Comparison of ENCODE assay signal across 22 cellular contexts in genomic region chr1:25163986-25164385, GRCh38.
DNase-seq lines count a peak whose midpoint lies in the region; ATAC-seq, FAIRE-seq and TF ChIP-seq lines count a peak whose summit lies in the region.
"Had no signal": no experiment of that assay in that cellular context is flagged by ENCODE, and none has a peak within 500 bp of the region (broad histone marks: within the 10 kb centered on the region; RNA-seq: fewer than 3 reads in every experiment).

No MANE protein-coding gene starts in this region.

- H2AFZ ChIP-seq in HepG2 (ENCODE audit: low read length) = no peak overlapping the region

- H3K27me3 ChIP-seq in HepG2 (ENCODE audit: control insufficient read depth in 1 of 2, insufficient read depth in 2 of 2, low read length in 2 of 2) (no peaks in the 10 kb centered on the region), right lobe of liver (no peaks in the 10 kb centered on the region)

- H3K4me1 Mint-ChIP-seq in osteocyte (ENCODE audit: unreplicated experiment) = peaks cover 6% of the 10 kb centered on the region
- H3K4me1 Mint-ChIP-seq in effector memory CD8-positive, alpha-beta T cell (ENCODE audit: low read depth in 2 of 2) = no peaks in the 10 kb centered on the region
- H3K4me1 Mint-ChIP-seq: B cell had no signal

- no CpG with 5 or more reads among the region's 2 CpGs for WGBS in HepG2 (ENCODE audit: low lambda C conversion rate)
- WGBS in right lobe of liver (ENCODE audit: insufficient coverage, low coverage, low lambda C conversion rate, missing lambda C conversion rate) = no CpG with 5 or more reads among the region's 2 CpGs

- no peak for TF ChIP-seq POLR2A in HepG2 (IDR thresholded peaks at IDR 0.05; ENCODE audit: insufficient read depth in 1 of 2, low read depth in 2 of 2, low read length in 2 of 2)
- TF ChIP-seq POLR2A in right lobe of liver (IDR thresholded peaks at IDR 0.05) = no peak

- H3K27me3 Mint-ChIP-seq in osteocyte (ENCODE audit: unreplicated experiment) = peaks cover 61% of the 10 kb centered on the region
- H3K27me3 Mint-ChIP-seq in effector memory CD8-positive, alpha-beta T cell = peaks cover under 1 to 25% of the 10 kb centered on the region in 2 donors

- H3K27ac Mint-ChIP-seq in osteocyte (ENCODE audit: unreplicated experiment) = no peak overlapping the region
- H3K27ac Mint-ChIP-seq in effector memory CD8-positive, alpha-beta T cell = no peak overlapping the region
- H3K27ac Mint-ChIP-seq: B cell; CD4-positive, alpha-beta T cell; CD8-positive, alpha-beta T cell had no signal

- H3K36me3 ChIP-seq in HepG2 (replicated peaks in 1 of 2; ENCODE audit: control insufficient read depth in 1 of 2, insufficient read depth in 2 of 2, low read length in 2 of 2) (no peaks in the 10 kb centered on the region), right lobe of liver (no peaks in the 10 kb centered on the region)
- H3K36me3 ChIP-seq: BLaER1 treated with 17β-estradiol and CSF1 and Interleukin-3, amounts not matched to agents 10 nM and 100 nM had no signal

- no TSS peak for BruUV-seq in HepG2 (replicated peaks; lab: Mats Ljungman, UMichigan)

- no peak overlapping the region for H3K27ac ChIP-seq in HepG2 (ENCODE audit: extremely low read length, insufficient read depth, low read length)
- H3K27ac ChIP-seq in right lobe of liver = no peak overlapping the region
- H3K27ac ChIP-seq: 22Rv1; A549; BLaER1 treated with 17β-estradiol and CSF1 and Interleukin-3, amounts not matched to agents 10 nM and 100 nM; C4-2B had no signal

- TF ChIP-seq RAD21 in HepG2 (CRISPR knock-in tag; IDR thresholded peaks at IDR 0.05) = no peak

- no peaks in the 10 kb centered on the region for H3K36me3 Mint-ChIP-seq in osteocyte (ENCODE audit: unreplicated experiment)
- no peaks in the 10 kb centered on the region for H3K36me3 Mint-ChIP-seq in effector memory CD8-positive, alpha-beta T cell (ENCODE audit: insufficient read depth)
- H3K36me3 Mint-ChIP-seq: CD8-positive, alpha-beta T cell had no signal

- H3K4me3 ChIP-seq in HepG2 (replicated peaks in 1 of 3; ENCODE audit: insufficient read depth in 1 of 3, low read depth in 2 of 3, low read length in 3 of 3) (no peak overlapping the region), right lobe of liver (no peak overlapping the region)
- H3K4me3 ChIP-seq: A549; BLaER1 treated with 17β-estradiol and CSF1 and Interleukin-3, amounts not matched to agents 10 nM and 100 nM had no signal

- H3K9me3 Mint-ChIP-seq in osteocyte (ENCODE audit: unreplicated experiment) = peaks cover 5% of the 10 kb centered on the region
- no peaks in the 10 kb centered on the region for H3K9me3 Mint-ChIP-seq in effector memory CD8-positive, alpha-beta T cell
- H3K9me3 Mint-ChIP-seq: CD8-positive, alpha-beta T cell had no signal

- H3K9me3 ChIP-seq in HepG2 (ENCODE audit: low read length) (no peaks in the 10 kb centered on the region), right lobe of liver (no peaks in the 10 kb centered on the region)
- H3K9me3 ChIP-seq: Caco-2 had no signal

- CTCF ChIA-PET in HepG2 (lab: Yijun Ruan, JAX; ENCODE audit: low intra/inter-chr PET ratio, low total read pairs) = no interaction called here

- in situ Hi-C loops in HepG2 (cut with HindIII; ENCODE audit: extremely low pct_ligation_motif_present, low pct_unique_long_range_greater_than_20kb) = no loop called here

- TF ChIP-seq EP300 in HepG2 (IDR thresholded peaks at IDR 0.05; ENCODE audit: low read depth in 2 of 2, low read length in 2 of 2) (no peak), HepG2 (CRISPR knock-in tag; IDR thresholded peaks at IDR 0.05; ENCODE audit: borderline replicate concordance) (no peak)

- FAIRE-seq in HepG2 (lab: Jason Lieb, UNC) = no peak
- FAIRE-seq: A549, D721Med, G401.6, GM12891, GM19239 had no signal

- no peak for TF ChIP-seq CTCF in HepG2 (CRISPR knock-in tag; IDR thresholded peaks at IDR 0.05)
- no peak for TF ChIP-seq CTCF in right lobe of liver (IDR thresholded peaks at IDR 0.05)
- TF ChIP-seq CTCF in osteocyte (IDR thresholded peaks at IDR 0.05) = no peak

- no peaks in the 10 kb centered on the region for H4K20me1 ChIP-seq in HepG2 (ENCODE audit: insufficient read depth, low read length)

- no peak overlapping the region for H3K4me2 ChIP-seq in HepG2 (ENCODE audit: low read depth, low read length)
- H3K4me2 ChIP-seq: A549; BLaER1 treated with 17β-estradiol and CSF1 and Interleukin-3, amounts not matched to agents 10 nM and 100 nM had no signal

- no peak for ATAC-seq in HepG2
- no peak for ATAC-seq in right lobe of liver
- ATAC-seq in effector memory CD8-positive, alpha-beta T cell (replicated peaks) = no peak
- ATAC-seq: A549; CD8-positive, alpha-beta T cell had no signal

- H3K9ac ChIP-seq in HepG2 (ENCODE audit: insufficient read depth, low read depth, low read length) = no peak overlapping the region
- H3K9ac ChIP-seq: BLaER1 treated with 17β-estradiol and CSF1 and Interleukin-3, amounts not matched to agents 10 nM and 100 nM had no signal

- H3K4me1 ChIP-seq in HepG2 (ENCODE audit: insufficient read depth, low read length) = peaks cover 42% of the 10 kb centered on the region
- peaks cover 0 to 16% (median 4%) of the 10 kb centered on the region in 4 donors for H3K4me1 ChIP-seq in right lobe of liver

- H3K79me2 ChIP-seq in HepG2 (ENCODE audit: insufficient read depth, low read length) = no peaks in the 10 kb centered on the region

- POLR2A ChIA-PET in HepG2 (lab: Yijun Ruan, JAX) = interaction anchor here (1.5 kb wide), 1 partner anchor 76 kb away, joined by 3 read pairs; no protein-coding TSS in a partner anchor

- no peak overlapping the region for H3K4me3 Mint-ChIP-seq in osteocyte (ENCODE audit: unreplicated experiment)
- no peak overlapping the region for H3K4me3 Mint-ChIP-seq in effector memory CD8-positive, alpha-beta T cell
- H3K4me3 Mint-ChIP-seq: B cell; CD4-positive, alpha-beta T cell; CD8-positive, alpha-beta T cell had no signal

- no peak for DNase-seq in HepG2 (ENCODE audit: low spot score)
- DNase-seq in right lobe of liver = no peak
- peak; percentile 1 for DNase-seq in iPS-NIHi11 (ENCODE audit: low spot score)
- DNase-seq in osteocyte (ENCODE audit: extremely low spot score, unreplicated experiment) = peak; percentile 60
- no peak for DNase-seq in AG08396 (ENCODE audit: low spot score)
- no peak for DNase-seq in effector memory CD8-positive, alpha-beta T cell
- DNase-seq: AML-193; Caco-2; Calu3; CD4-positive, alpha-beta T cell; CD8-positive, alpha-beta T cell; DMS79 treated with DMSO at 0.1 percent for 48 hours; GF-D8 had no signal

- intact Hi-C loops in HepG2 (cut with micrococcal nuclease; ENCODE audit: unreplicated experiment) = no loop called here
- intact Hi-C loops in right lobe of liver (cut with DNase I) = no loop called here

TF ChIP-seq in HepG2, 621 proteins besides CTCF, POLR2A, EP300 and RAD21:
- TF ChIP-seq, protein P1, sequence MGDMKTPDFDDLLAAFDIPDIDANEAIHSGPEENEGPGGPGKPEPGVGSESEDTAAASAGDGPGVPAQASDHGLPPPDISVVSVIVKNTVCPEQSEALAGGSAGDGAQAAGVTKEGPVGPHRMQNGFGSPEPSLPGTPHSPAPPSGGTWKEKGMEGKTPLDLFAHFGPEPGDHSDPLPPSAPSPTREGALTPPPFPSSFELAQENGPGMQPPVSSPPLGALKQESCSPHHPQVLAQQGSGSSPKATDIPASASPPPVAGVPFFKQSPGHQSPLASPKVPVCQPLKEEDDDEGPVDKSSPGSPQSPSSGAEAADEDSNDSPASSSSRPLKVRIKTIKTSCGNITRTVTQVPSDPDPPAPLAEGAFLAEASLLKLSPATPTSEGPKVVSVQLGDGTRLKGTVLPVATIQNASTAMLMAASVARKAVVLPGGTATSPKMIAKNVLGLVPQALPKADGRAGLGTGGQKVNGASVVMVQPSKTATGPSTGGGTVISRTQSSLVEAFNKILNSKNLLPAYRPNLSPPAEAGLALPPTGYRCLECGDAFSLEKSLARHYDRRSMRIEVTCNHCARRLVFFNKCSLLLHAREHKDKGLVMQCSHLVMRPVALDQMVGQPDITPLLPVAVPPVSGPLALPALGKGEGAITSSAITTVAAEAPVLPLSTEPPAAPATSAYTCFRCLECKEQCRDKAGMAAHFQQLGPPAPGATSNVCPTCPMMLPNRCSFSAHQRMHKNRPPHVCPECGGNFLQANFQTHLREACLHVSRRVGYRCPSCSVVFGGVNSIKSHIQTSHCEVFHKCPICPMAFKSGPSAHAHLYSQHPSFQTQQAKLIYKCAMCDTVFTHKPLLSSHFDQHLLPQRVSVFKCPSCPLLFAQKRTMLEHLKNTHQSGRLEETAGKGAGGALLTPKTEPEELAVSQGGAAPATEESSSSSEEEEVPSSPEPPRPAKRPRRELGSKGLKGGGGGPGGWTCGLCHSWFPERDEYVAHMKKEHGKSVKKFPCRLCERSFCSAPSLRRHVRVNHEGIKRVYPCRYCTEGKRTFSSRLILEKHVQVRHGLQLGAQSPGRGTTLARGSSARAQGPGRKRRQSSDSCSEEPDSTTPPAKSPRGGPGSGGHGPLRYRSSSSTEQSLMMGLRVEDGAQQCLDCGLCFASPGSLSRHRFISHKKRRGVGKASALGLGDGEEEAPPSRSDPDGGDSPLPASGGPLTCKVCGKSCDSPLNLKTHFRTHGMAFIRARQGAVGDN (CRISPR knock-in tag; IDR thresholded peaks at IDR 0.05) = 0 out of 2 replicates have a peak, but pooled peaks have one; percentile 17
- TF ChIP-seq ARNTL (CRISPR knock-in tag; IDR thresholded peaks at IDR 0.05) (no peak), RNF2 (conservative IDR thresholded peaks at IDR 0.05; ENCODE audit: low read depth) (no peak), MNT (IDR thresholded peaks at IDR 0.05) (no peak), FIP1L1 (IDR thresholded peaks at IDR 0.05; ENCODE audit: borderline replicate concordance, insufficient read depth, low read depth, low read length) (no peak)

Comparison
In these comparisons a context has a peak if more than half of its experiments do, and no peak if none do; other contexts are left out.
1. DNase-seq: peak in iPS-NIHi11 (single experiment) and osteocyte (single experiment); none in HepG2 (single experiment), right lobe of liver (0 of 3), AG08396 (single experiment) and effector memory CD8-positive, alpha-beta T cell (0 of 3).